8 cellular contexts compared by ENCODE assay signal in genomic region chr15:40569139-40569953, GRCh38. TPM values are rescaled to one million over a fixed set of nuclear protein-coding genes. Genes with fewer than 3 reads are reported as not detected.
DNase-seq lines count a peak whose midpoint lies in the region; ATAC-seq, FAIRE-seq and TF ChIP-seq lines count a peak whose summit lies in the region.

TSS of gene RPUSD2 (plus strand) at chr15:40569299. CDS start at chr15:40569338, 39 bp downstream.

- H3K27me3 ChIP-seq in BJ (ENCODE audit: control insufficient read depth, insufficient read depth, low read length) (no peaks in the 10 kb centered on the region), mesenchymal stem cell (ENCODE audit: control insufficient read depth in 1 of 2, insufficient read depth in 1 of 2, low read length in 2 of 2) (no peaks in the 10 kb centered on the region)

- peak within 1 kb of the TSS; percentile 58 for H3K27ac ChIP-seq in mesenchymal stem cell (ENCODE audit: low read length, poor library complexity, severe bottlenecking)

- under 1% methylated on average over 61 of the region's 61 CpGs for WGBS in mesenchymal stem cell

- peak within 1 kb of the TSS in 1 of 2 experiments; percentile 34 for H3K4ac ChIP-seq in mesenchymal stem cell (ENCODE audit: low read depth in 1 of 2, low read length in 2 of 2)

- peaks cover 18% of the 10 kb centered on the region for H3K79me1 ChIP-seq in mesenchymal stem cell (replicated peaks; ENCODE audit: low read length, poor library complexity, severe bottlenecking)

- peak; percentile 26 for FAIRE-seq in HTR-8/SVneo (lab: Jason Lieb, UNC)

- no peak within 1 kb of the TSS for H2BK5ac ChIP-seq in mesenchymal stem cell (ENCODE audit: low read depth, low read length, poor library complexity, severe bottlenecking)

- H3K9me3 Mint-ChIP-seq in effector memory CD8-positive, alpha-beta T cell = no peaks in the 10 kb centered on the region

- peak within 1 kb of the TSS in 1 of 2 experiments; percentile 80 for H3K14ac ChIP-seq in mesenchymal stem cell (ENCODE audit: low read length in 2 of 2)

- peak within 1 kb of the TSS; percentile 96 to 98 for H3K27ac Mint-ChIP-seq in effector memory CD8-positive, alpha-beta T cell

- H3K36me3 Mint-ChIP-seq in effector memory CD8-positive, alpha-beta T cell (ENCODE audit: insufficient read depth) = peaks cover 34% of the 10 kb centered on the region

- no peak within 1 kb of the TSS for H2BK120ac ChIP-seq in mesenchymal stem cell (ENCODE audit: low read depth, low read length)

- H3K36me3 ChIP-seq in BJ (ENCODE audit: control insufficient read depth, insufficient read depth, low read length) = peaks cover 10% of the 10 kb centered on the region
- H3K36me3 ChIP-seq in mesenchymal stem cell (ENCODE audit: control insufficient read depth in 1 of 2, insufficient read depth in 2 of 2, low read depth in 1 of 2, low read length in 2 of 2) = peaks cover 17 to 25% of the 10 kb centered on the region in 2 experiments

- H3K4me3 Mint-ChIP-seq in effector memory CD8-positive, alpha-beta T cell = peak within 1 kb of the TSS; percentile 88 to 99

- ATAC-seq in GM19397 (IDR thresholded peaks at IDR 0.05; ENCODE audit: unreplicated experiment) = peak; percentile 58
- peak; percentile 66 for ATAC-seq in effector memory CD8-positive, alpha-beta T cell (replicated peaks)

- peak within 1 kb of the TSS; percentile 6 for H2BK15ac ChIP-seq in mesenchymal stem cell (ENCODE audit: low read depth, poor library complexity, severe bottlenecking)

- peaks cover 20 to 28% of the 10 kb centered on the region in 2 donors for H3K4me1 Mint-ChIP-seq in effector memory CD8-positive, alpha-beta T cell (ENCODE audit: low read depth in 2 of 2)

- CTCF ChIA-PET in BJ (lab: Yijun Ruan, JAX) = interaction anchor here (1.3 to 1.8 kb wide), 3 partner anchors 21 to 290 kb away, joined by 3 to 13 read pairs (median 3); no protein-coding TSS in a partner anchor
- CTCF ChIA-PET in activated CD8-positive, alpha-beta memory T cell treated with anti-CD3 and anti-CD28 coated beads for 36 hours (lab: Charles Lee) = interaction anchor here (1.0 to 1.4 kb wide), 3 partner anchors 20 to 195 kb away, joined by 3 to 11 read pairs (median 4); partner anchors contain the start of gene GCHFR

- H3K23ac ChIP-seq in mesenchymal stem cell (ENCODE audit: low read length in 2 of 2) = peak within 1 kb of the TSS in 1 of 2 experiments; percentile 76

- POLR2A ChIA-PET in BJ (lab: Charles Lee) = no interaction called here
- POLR2A ChIA-PET in activated CD8-positive, alpha-beta memory T cell treated with anti-CD3 and anti-CD28 coated beads for 36 hours (lab: Charles Lee) = interaction anchor here (0.5 to 1.8 kb wide), 10 partner anchors 20 to 547 kb away, joined by 3 to 7 read pairs (median 5); partner anchors contain the start of genes INO80, KNL1, KNSTRN and RAD51

- H3K4me1 ChIP-seq in mesenchymal stem cell (ENCODE audit: control insufficient read depth, insufficient read depth, low read depth, low read length) = no peaks in the 10 kb centered on the region

- DNase-seq in BJ (ENCODE audit: low read depth) = peak; percentile 37
- peak; percentile 92 for DNase-seq in HTR-8/SVneo (ENCODE audit: insufficient read length, low spot score)
- DNase-seq in NOMO-1 treated with dmso at 0.1 percent for 144 hours (lab: John Stamatoyannopoulos, UW; ENCODE audit: unreplicated experiment) = peak; percentile 83
- peak; percentile 88 to 93 (median 91) for DNase-seq in effector memory CD8-positive, alpha-beta T cell
- peak; percentile 94 for DNase-seq in mesenchymal stem cell
- peak; percentile 87 for DNase-seq in stimulated activated CD8-positive, alpha-beta memory T cell treated with anti-CD3 and anti-CD28 coated beads, Interleukin-12 subunit alpha, Interleukin-12 subunit beta, amount 100 ng/mL, for 1 hour (ENCODE audit: low read depth)

- H3K4me3 ChIP-seq in BJ (ENCODE audit: low read depth, low read length) (peak within 1 kb of the TSS; percentile 76), mesenchymal stem cell (ENCODE audit: insufficient read depth in 1 of 2, low read depth in 1 of 2, low read length in 2 of 2) (peak within 1 kb of the TSS; percentile 90 to 96)

- peak within 1 kb of the TSS in 1 of 2 experiments; percentile 84 for H3K18ac ChIP-seq in mesenchymal stem cell (ENCODE audit: low read depth in 1 of 2, low read length in 2 of 2)

- H3K9ac ChIP-seq in mesenchymal stem cell (ENCODE audit: low read length) = peak within 1 kb of the TSS; percentile 96

- no peaks in the 10 kb centered on the region for H3K27me3 Mint-ChIP-seq in effector memory CD8-positive, alpha-beta T cell

- H2AK5ac ChIP-seq in mesenchymal stem cell (ENCODE audit: low read length, severe bottlenecking) = no peak within 1 kb of the TSS

- peak within 1 kb of the TSS; percentile 95 for H2AFZ ChIP-seq in mesenchymal stem cell (ENCODE audit: low read depth, low read length)

- H4K91ac ChIP-seq in mesenchymal stem cell (ENCODE audit: low read length) = no peak within 1 kb of the TSS

- peak within 1 kb of the TSS; percentile 90 for H3K4me2 ChIP-seq in mesenchymal stem cell (ENCODE audit: low read length, poor library complexity, severe bottlenecking)

- H2BK12ac ChIP-seq in mesenchymal stem cell (ENCODE audit: low read length in 2 of 2) = no peak within 1 kb of the TSS

- peak within 1 kb of the TSS; percentile 75 for H4K8ac ChIP-seq in mesenchymal stem cell (ENCODE audit: low read length)

- TF ChIP-seq CTCF in BJ (IDR thresholded peaks at IDR 0.05; ENCODE audit: insufficient read depth, low read depth, low read length) = no peak

- no peaks in the 10 kb centered on the region for H3K9me3 ChIP-seq in mesenchymal stem cell (ENCODE audit: control insufficient read depth, low read length)

RNA-seq across cellular contexts. Expression of gene RPUSD2, which starts in this region (rescaled TPM):
- 7.5 and 9.3 TPM in 2 replicates for polyA plus RNA-seq in BJ (2011; rRNA removed)
- polyA minus RNA-seq in BJ (2011; rRNA and poly(A)+ RNA removed) = 8.6 and 12.1 TPM in 2 replicates
- total RNA-seq in activated CD8-positive, alpha-beta memory T cell treated with anti-CD3 and anti-CD28 coated beads for 36 hours = 10 to 100 TPM; 23.8 to 24.4 TPM
- 4.9 TPM for polyA plus RNA-seq in mesenchymal stem cell (2013, experiment 1 of 2)
- polyA plus RNA-seq in mesenchymal stem cell (2013, experiment 2 of 2) = 5.6 TPM

Comparison
In these comparisons a context has a peak if more than half of its experiments do, and no peak if none do; other contexts are left out.
1. Peak in every context shown above with its lines: DNase-seq, ATAC-seq, H3K4me3 ChIP-seq and H3K27ac ChIP-seq.
2. DNase-seq: peak in every context shown above with its lines; median percentile 94 in mesenchymal stem cell; 92 in HTR-8/SVneo; 91 in effector memory CD8-positive, alpha-beta T cell; 87 in stimulated activated CD8-positive, alpha-beta memory T cell treated with anti-CD3 and anti-CD28 coated beads, Interleukin-12 subunit alpha, Interleukin-12 subunit beta, amount 100 ng/mL, for 1 hour; 83 in NOMO-1 treated with dmso at 0.1 percent for 144 hours; 37 in BJ.